Comparison of ENCODE assay signal across 8 cellular contexts in genomic region chr17:65055708-65056638, GRCh38. TPM values are rescaled to one million over a fixed set of nuclear protein-coding genes. Genes with fewer than 3 reads are reported as not detected.
DNase-seq lines count a peak whose midpoint lies in the region; ATAC-seq, FAIRE-seq and TF ChIP-seq lines count a peak whose summit lies in the region.

No MANE protein-coding gene starts in this region.

- H3K27me3 Mint-ChIP-seq in CD4-positive, alpha-beta memory T cell = no peaks in the 10 kb centered on the region

- peak overlapping the region; percentile 91 to 94 for H3K4me3 ChIP-seq in CD4-positive, alpha-beta memory T cell (ENCODE audit: low read length in 2 of 2)
- H3K4me3 ChIP-seq in breast epithelium = peak overlapping the region; percentile 82 to 96 (median 94)
- H3K4me3 ChIP-seq in small intestine (ENCODE audit: low read depth in 1 of 2, low read length in 2 of 2) = peak overlapping the region; percentile 75 to 86

- H3K36me3 ChIP-seq in CD4-positive, alpha-beta memory T cell (ENCODE audit: insufficient read depth, low read length) = peaks cover 19% of the 10 kb centered on the region
- no peaks in the 10 kb centered on the region for H3K36me3 ChIP-seq in breast epithelium
- peaks cover 0 to 4% of the 10 kb centered on the region in 2 donors for H3K36me3 ChIP-seq in small intestine (ENCODE audit: control insufficient read depth in 2 of 2, insufficient read depth in 2 of 2, low read length in 2 of 2)

- peak; percentile 35 for ATAC-seq in GM19438 (IDR thresholded peaks at IDR 0.05; ENCODE audit: low read depth, unreplicated experiment)

- TF ChIP-seq CTCF in breast epithelium (IDR thresholded peaks at IDR 0.05) = no peak

- peaks cover 28 to 61% (median 43%) of the 10 kb centered on the region in 4 donors for H3K4me1 Mint-ChIP-seq in CD4-positive, alpha-beta memory T cell

- H3K36me3 Mint-ChIP-seq in CD4-positive, alpha-beta memory T cell = peaks cover 18 to 51% of the 10 kb centered on the region in 2 donors

- POLR2A ChIA-PET in CD4-positive, alpha-beta memory T cell (lab: Charles Lee; ENCODE audit: partially characterized antibody) = interaction anchor here (0.8 to 6.4 kb wide), 22 partner anchors 8 to 137 kb away, joined by 3 to 70 read pairs (median 8); partner anchors contain the start of gene LRRC37A3

- 0% methylated on average over 60 to 89 of the region's 89 CpGs for WGBS in small intestine, 3 donors

- H3K4me3 Mint-ChIP-seq in CD4-positive, alpha-beta memory T cell = peak overlapping the region; percentile 95 to 100 (median 99)

- H3K9me3 Mint-ChIP-seq in CD4-positive, alpha-beta memory T cell = no peaks in the 10 kb centered on the region

- CTCF ChIA-PET in CD4-positive, alpha-beta memory T cell (lab: Charles Lee; ENCODE audit: partially characterized antibody) = interaction anchor here (0.6 to 1.7 kb wide), 10 partner anchors 8 to 92 kb away, joined by 3 to 8 read pairs (median 5); partner anchors contain the start of gene RGS9

- H3K4me1 ChIP-seq in CD4-positive, alpha-beta memory T cell (ENCODE audit: insufficient read depth, low read length) = peaks cover 44% of the 10 kb centered on the region
- peaks cover 0 to 26% of the 10 kb centered on the region in 2 donors for H3K4me1 ChIP-seq in breast epithelium
- H3K4me1 ChIP-seq in small intestine (ENCODE audit: control insufficient read depth in 2 of 2, insufficient read depth in 1 of 2, low read depth in 1 of 2, low read length in 1 of 2) = peaks cover 0 to 7% of the 10 kb centered on the region in 2 donors

- TF ChIP-seq POLR2A in breast epithelium (IDR thresholded peaks at IDR 0.05) = no peak

- no peaks in the 10 kb centered on the region for H3K9me3 ChIP-seq in CD4-positive, alpha-beta memory T cell (ENCODE audit: control insufficient read depth in 1 of 2, low read length in 2 of 2)
- H3K9me3 ChIP-seq in breast epithelium (no peaks in the 10 kb centered on the region), small intestine (ENCODE audit: control insufficient read depth, low read depth) (no peaks in the 10 kb centered on the region)

- intact Hi-C loops in CD4-positive, alpha-beta memory T cell (cut with micrococcal nuclease) = loop anchor here (1.0 kb wide), 5 partner anchors 14 to 81 kb away; no protein-coding TSS in a partner anchor
- intact Hi-C loops in breast epithelium (cut with DNase I; ENCODE audit: low total_unique reads) = loop anchor here (10.0 kb wide), 1 partner anchor 49 kb away; no protein-coding TSS in a partner anchor

- DNase-seq in CD4-positive, alpha-beta memory T cell = peak; percentile 37 to 62 (median 43)
- DNase-seq in HK-2 (ENCODE audit: unreplicated experiment) (peak; percentile 55), UCSD-AML1 (lab: John Stamatoyannopoulos, UW; ENCODE audit: unreplicated experiment) (peak; percentile 56), breast epithelium (ENCODE audit: low spot score in 2 of 2) (peak; percentile 64 to 68), inferior parietal cortex (ENCODE audit: extremely low spot score) (peak; percentile 68), small intestine (peak; percentile 56), cortex of kidney (lab: John Stamatoyannopoulos, UW) (no peak)

- no peak for FAIRE-seq in small intestine (lab: Jason Lieb, UNC)

- no peaks in the 10 kb centered on the region for H3K27me3 ChIP-seq in CD4-positive, alpha-beta memory T cell (ENCODE audit: insufficient read depth, low read length)
- no peaks in the 10 kb centered on the region for H3K27me3 ChIP-seq in breast epithelium
- H3K27me3 ChIP-seq in small intestine (ENCODE audit: control insufficient read depth in 2 of 2, insufficient read depth in 2 of 2, low read length in 2 of 2) = no peaks in the 10 kb centered on the region

- peak overlapping the region; percentile 96 for H3K27ac ChIP-seq in CD4-positive, alpha-beta memory T cell (ENCODE audit: low read depth, low read length)
- H3K27ac ChIP-seq in breast epithelium = peak overlapping the region; percentile 98 to 100
- peak overlapping the region; percentile 95 to 100 for H3K27ac ChIP-seq in small intestine (ENCODE audit: low read depth in 1 of 2, low read length in 1 of 2)

- peak overlapping the region; percentile 98 to 99 (median 99) for H3K27ac Mint-ChIP-seq in CD4-positive, alpha-beta memory T cell

RNA-seq across cellular contexts. Expression of gene GNA13, which starts 0.6 kb away (rescaled TPM):
- total RNA-seq in CD4-positive, alpha-beta memory T cell = 100 to 1,000 TPM; 102 to 107 TPM
- 10 to 100 TPM; 47.9 to 54.8 TPM for polyA plus RNA-seq in CD4-positive, alpha-beta memory T cell
- 10 to 100 TPM; 42.9 to 74.6 (median 47.8) TPM for total RNA-seq in breast epithelium
- 10 to 100 TPM; 19.8 to 30.0 (median 27.3) TPM for polyA plus RNA-seq in small intestine
